In the genomic region with DNA sequence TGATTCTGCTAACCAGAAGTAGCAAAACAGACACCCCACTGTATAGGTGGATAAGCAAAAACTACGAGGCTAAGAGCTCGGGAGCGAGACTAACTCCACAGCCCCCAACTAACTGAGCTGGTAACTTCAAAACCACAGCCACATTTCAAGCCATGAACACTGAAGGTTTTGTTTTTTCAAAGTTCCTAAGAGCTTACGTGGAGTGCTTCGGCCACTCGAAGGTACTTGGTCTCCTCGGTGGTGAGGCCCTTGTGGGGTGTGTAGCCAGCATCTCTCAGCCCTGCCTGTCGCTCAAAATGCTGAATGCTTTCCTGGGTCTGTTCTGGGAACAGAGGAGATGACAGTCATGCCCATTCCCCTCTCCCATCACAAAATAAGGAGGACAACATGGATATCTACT, we compare ENCODE assay signal across 22 cellular contexts. TPM values are rescaled to one million over a fixed set of nuclear protein-coding genes. Genes with fewer than 3 reads are reported as not detected.
DNase-seq lines count a peak whose midpoint lies in the region; ATAC-seq and TF ChIP-seq lines count a peak whose summit lies in the region.
"Had no signal": no experiment of that assay in that cellular context is flagged by ENCODE, and none has a peak within 500 bp of the region (broad histone marks: within the 10 kb centered on the region; RNA-seq: fewer than 3 reads in every experiment).

No MANE protein-coding gene starts in this region.

- no peak for ATAC-seq in CD8-positive, alpha-beta T cell
- no peak for ATAC-seq in GM21619 (IDR thresholded peaks at IDR 0.05; ENCODE audit: unreplicated experiment)
- ATAC-seq: GM12878 had no signal

- peaks cover 8% of the 10 kb centered on the region for H3K4me1 Mint-ChIP-seq in activated CD4-positive, alpha-beta memory T cell treated with anti-CD3 and anti-CD28 coated beads for 36 hours (ENCODE audit: low read depth)
- no peaks in the 10 kb centered on the region for H3K4me1 Mint-ChIP-seq in activated CD4-positive, alpha-beta memory T cell treated with anti-CD3 and anti-CD28 coated beads, Interleukin-2, amount 10 ng/mL, durations not matched to agents 7 days and 5 days
- H3K4me1 Mint-ChIP-seq in CD8-positive, alpha-beta T cell (ENCODE audit: low read depth) = peaks cover 29% of the 10 kb centered on the region
- H3K4me1 Mint-ChIP-seq: CD14-positive monocyte had no signal

- no peaks in the 10 kb centered on the region for H3K4me1 ChIP-seq in CD8-positive, alpha-beta T cell (ENCODE audit: insufficient read depth, low read length)
- H3K4me1 ChIP-seq: HAP-1 had no signal

- peak overlapping the region; percentile 15 for H3K27ac Mint-ChIP-seq in activated CD4-positive, alpha-beta memory T cell treated with anti-CD3 and anti-CD28 coated beads for 36 hours
- H3K27ac Mint-ChIP-seq in activated CD4-positive, alpha-beta memory T cell treated with anti-CD3 and anti-CD28 coated beads, Interleukin-2, amount 10 ng/mL, durations not matched to agents 7 days and 5 days = no peak overlapping the region
- H3K27ac Mint-ChIP-seq in CD8-positive, alpha-beta T cell = peak overlapping the region; percentile 60

- DNase-seq in activated CD4-positive, alpha-beta memory T cell treated with anti-CD3 and anti-CD28 coated beads for 36 hours = no peak
- DNase-seq in activated CD4-positive, alpha-beta memory T cell treated with anti-CD3 and anti-CD28 coated beads, Interleukin-2, amount 10 ng/mL, durations not matched to agents 7 days and 5 days = no peak
- no peak for DNase-seq in CD8-positive, alpha-beta T cell
- peak; percentile 35 for DNase-seq in astrocyte of the hippocampus (ENCODE audit: low read depth, low spot score)
- peak; percentile 57 for DNase-seq in mesenteric fat pad (ENCODE audit: low spot score)
- DNase-seq in activated CD8-positive, alpha-beta memory T cell treated with anti-CD3 and anti-CD28 coated beads, Interleukin-2, amount 50 U/mL, for 4 hours = no peak
- no peak for DNase-seq in GM10266 (ENCODE audit: extremely low spot score)
- DNase-seq: 8988T, COR-L47, DMS 273 treated with DMSO at 0.1 percent for 48 hours, GF-D8, GM23248, Kasumi-1, MG63, NCI-H1048, NCI-H1436 treated with DMSO at 0.1 percent for 48 hours, NCI-H2029, NCI-H526 had no signal

- no peaks in the 10 kb centered on the region for H3K9me3 ChIP-seq in CD8-positive, alpha-beta T cell (ENCODE audit: low read length)
- H3K9me3 ChIP-seq: HAP-1, MG63 had no signal

- POLR2A ChIA-PET in activated CD4-positive, alpha-beta memory T cell treated with anti-CD3 and anti-CD28 coated beads for 36 hours (lab: Charles Lee) = no interaction called here
- POLR2A ChIA-PET in activated CD4-positive, alpha-beta memory T cell treated with anti-CD3 and anti-CD28 coated beads, Interleukin-2, amount 10 ng/mL, durations not matched to agents 7 days and 5 days (lab: Charles Lee) = interaction anchor here (1.9 kb wide), 1 partner anchor 10 kb away, joined by 7 read pairs; no protein-coding TSS in a partner anchor
- POLR2A ChIA-PET in CD8-positive, alpha-beta T cell (lab: Charles Lee) = interaction anchor here (1.2 kb wide), 1 partner anchor 38 kb away, joined by 3 read pairs; a partner anchor contains a TSS

- H3K36me3 ChIP-seq in CD8-positive, alpha-beta T cell (ENCODE audit: insufficient read depth, low read length) = peaks cover 59% of the 10 kb centered on the region

- peaks cover 39% of the 10 kb centered on the region for H3K36me3 Mint-ChIP-seq in activated CD4-positive, alpha-beta memory T cell treated with anti-CD3 and anti-CD28 coated beads for 36 hours
- H3K36me3 Mint-ChIP-seq in activated CD4-positive, alpha-beta memory T cell treated with anti-CD3 and anti-CD28 coated beads, Interleukin-2, amount 10 ng/mL, durations not matched to agents 7 days and 5 days (ENCODE audit: low read depth) = peaks cover 82% of the 10 kb centered on the region
- H3K36me3 Mint-ChIP-seq in CD8-positive, alpha-beta T cell = peaks cover 96% of the 10 kb centered on the region

- no peaks in the 10 kb centered on the region for H3K27me3 ChIP-seq in CD8-positive, alpha-beta T cell (ENCODE audit: insufficient read depth, low read length)
- H3K27me3 ChIP-seq: MG63 had no signal

- intact Hi-C loops in activated CD4-positive, alpha-beta memory T cell treated with anti-CD3 and anti-CD28 coated beads for 36 hours (cut with micrococcal nuclease) = no loop called here
- intact Hi-C loops in CD8-positive, alpha-beta T cell (cut with DNase I, micrococcal nuclease) = no loop called here

- CTCF ChIA-PET in activated CD4-positive, alpha-beta memory T cell treated with anti-CD3 and anti-CD28 coated beads for 36 hours (lab: Charles Lee) = no interaction called here
- CTCF ChIA-PET in activated CD4-positive, alpha-beta memory T cell treated with anti-CD3 and anti-CD28 coated beads, Interleukin-2, amount 10 ng/mL, durations not matched to agents 7 days and 5 days (lab: Charles Lee) = interaction anchor here (0.6 kb wide), 1 partner anchor 39 kb away, joined by 3 read pairs; no protein-coding TSS in a partner anchor
- CTCF ChIA-PET in CD8-positive, alpha-beta T cell (lab: Charles Lee) = no interaction called here

- H3K27ac ChIP-seq in CD8-positive, alpha-beta T cell (ENCODE audit: low read depth, low read length) = no peak overlapping the region
- H3K27ac ChIP-seq: GM23248 had no signal

- H3K9me3 Mint-ChIP-seq in activated CD4-positive, alpha-beta memory T cell treated with anti-CD3 and anti-CD28 coated beads for 36 hours = no peaks in the 10 kb centered on the region
- no peaks in the 10 kb centered on the region for H3K9me3 Mint-ChIP-seq in activated CD4-positive, alpha-beta memory T cell treated with anti-CD3 and anti-CD28 coated beads, Interleukin-2, amount 10 ng/mL, durations not matched to agents 7 days and 5 days
- H3K9me3 Mint-ChIP-seq in CD8-positive, alpha-beta T cell = no peaks in the 10 kb centered on the region
- H3K9me3 Mint-ChIP-seq: CD14-positive monocyte had no signal

- H3K4me3 ChIP-seq in CD8-positive, alpha-beta T cell (ENCODE audit: low read depth, low read length) = no peak overlapping the region
- H3K4me3 ChIP-seq: GM12878, GM23248, HAP-1, MG63 had no signal

- H3K4me3 Mint-ChIP-seq in activated CD4-positive, alpha-beta memory T cell treated with anti-CD3 and anti-CD28 coated beads for 36 hours = no peak overlapping the region
- H3K4me3 Mint-ChIP-seq in activated CD4-positive, alpha-beta memory T cell treated with anti-CD3 and anti-CD28 coated beads, Interleukin-2, amount 10 ng/mL, durations not matched to agents 7 days and 5 days = no peak overlapping the region
- no peak overlapping the region for H3K4me3 Mint-ChIP-seq in CD8-positive, alpha-beta T cell
- H3K4me3 Mint-ChIP-seq: CD14-positive monocyte had no signal

- no peaks in the 10 kb centered on the region for H3K27me3 Mint-ChIP-seq in activated CD4-positive, alpha-beta memory T cell treated with anti-CD3 and anti-CD28 coated beads for 36 hours
- H3K27me3 Mint-ChIP-seq in activated CD4-positive, alpha-beta memory T cell treated with anti-CD3 and anti-CD28 coated beads, Interleukin-2, amount 10 ng/mL, durations not matched to agents 7 days and 5 days = no peaks in the 10 kb centered on the region
- no peaks in the 10 kb centered on the region for H3K27me3 Mint-ChIP-seq in CD8-positive, alpha-beta T cell (ENCODE audit: low read depth)

- no peak for TF ChIP-seq CTCF in CD8-positive, alpha-beta T cell (IDR thresholded peaks at IDR 0.05)
- TF ChIP-seq CTCF in GM10266 (IDR thresholded peaks at IDR 0.05; ENCODE audit: control insufficient read depth, insufficient read depth, low read depth, missing control alignments) = no peak

RNA-seq across cellular contexts. Expression of a gene that starts 11.1 kb away (rescaled TPM):
- total RNA-seq in activated CD4-positive, alpha-beta memory T cell treated with anti-CD3 and anti-CD28 coated beads for 36 hours = 10 to 100 TPM; 35.3 to 40.3 TPM
- total RNA-seq in activated CD4-positive, alpha-beta memory T cell treated with anti-CD3 and anti-CD28 coated beads, Interleukin-2, amount 10 ng/mL, durations not matched to agents 7 days and 5 days = 10 to 100 TPM; 50.5 to 54.5 TPM
- total RNA-seq in CD8-positive, alpha-beta T cell = 10 to 100 TPM; 78.2 to 85.1 TPM
- total RNA-seq in mesenteric fat pad = 65.9 TPM

RNA-seq across cellular contexts. Expression of a gene that starts 14.9 kb away (rescaled TPM):
- 10 to 100 TPM in 1 of 2 experiments, 1 to 10 TPM in 1; 9.3 to 12.2 TPM for total RNA-seq in activated CD4-positive, alpha-beta memory T cell treated with anti-CD3 and anti-CD28 coated beads for 36 hours
- total RNA-seq in activated CD4-positive, alpha-beta memory T cell treated with anti-CD3 and anti-CD28 coated beads, Interleukin-2, amount 10 ng/mL, durations not matched to agents 7 days and 5 days = 1 to 10 TPM; 6.5 TPM
- 1 to 10 TPM; 2.8 to 4.1 TPM for total RNA-seq in CD8-positive, alpha-beta T cell
- 4.4 TPM for total RNA-seq in mesenteric fat pad

RNA-seq across cellular contexts. Expression of a gene that starts 38.0 kb away (rescaled TPM):
- total RNA-seq in activated CD4-positive, alpha-beta memory T cell treated with anti-CD3 and anti-CD28 coated beads for 36 hours = 10 to 100 TPM; 52.5 to 57.6 TPM
- total RNA-seq in activated CD4-positive, alpha-beta memory T cell treated with anti-CD3 and anti-CD28 coated beads, Interleukin-2, amount 10 ng/mL, durations not matched to agents 7 days and 5 days = 10 to 100 TPM; 24.2 to 24.7 TPM
- total RNA-seq in CD8-positive, alpha-beta T cell = 10 to 100 TPM; 21.6 to 24.2 TPM
- total RNA-seq in mesenteric fat pad = 38.9 TPM

RNA-seq across cellular contexts. Expression of a gene that starts 38.1 kb away (rescaled TPM):
- 100 to 1,000 TPM; 112 to 119 TPM for total RNA-seq in activated CD4-positive, alpha-beta memory T cell treated with anti-CD3 and anti-CD28 coated beads for 36 hours
- total RNA-seq in activated CD4-positive, alpha-beta memory T cell treated with anti-CD3 and anti-CD28 coated beads, Interleukin-2, amount 10 ng/mL, durations not matched to agents 7 days and 5 days = 100 to 1,000 TPM; 142 to 147 TPM
- total RNA-seq in CD8-positive, alpha-beta T cell = 100 to 1,000 TPM; 102 to 106 TPM
- 107 TPM for total RNA-seq in mesenteric fat pad

Comparison
In these comparisons a context has a peak if more than half of its experiments do, and no peak if none do; other contexts are left out.
1. DNase-seq: peak in astrocyte of the hippocampus (single experiment) and mesenteric fat pad (single experiment); none in activated CD4-positive, alpha-beta memory T cell treated with anti-CD3 and anti-CD28 coated beads for 36 hours (single experiment), activated CD4-positive, alpha-beta memory T cell treated with anti-CD3 and anti-CD28 coated beads, Interleukin-2, amount 10 ng/mL, durations not matched to agents 7 days and 5 days (single experiment), CD8-positive, alpha-beta T cell (0 of 7), activated CD8-positive, alpha-beta memory T cell treated with anti-CD3 and anti-CD28 coated beads, Interleukin-2, amount 50 U/mL, for 4 hours (single experiment) and GM10266 (single experiment).